9 cellular contexts compared by ENCODE assay signal in genomic region chr6:38508894-38509293, GRCh38.
DNase-seq lines count a peak whose midpoint lies in the region; ATAC-seq and TF ChIP-seq lines count a peak whose summit lies in the region.
"Had no signal": no experiment of that assay in that cellular context is flagged by ENCODE, and none has a peak within 500 bp of the region (broad histone marks: within the 10 kb centered on the region; RNA-seq: fewer than 3 reads in every experiment).

No MANE protein-coding gene starts in this region.

- no peak for TF ChIP-seq CTCF in brain microvascular endothelial cell (IDR thresholded peaks at IDR 0.05; ENCODE audit: low read depth, low read length, missing control alignments)

- H3K4me3 ChIP-seq in brain microvascular endothelial cell (ENCODE audit: low read depth, low read length) (no peak overlapping the region), skeletal muscle cell (ENCODE audit: low read depth, low read length) (no peak overlapping the region)

- DNase-seq in NCI-H345 (lab: John Stamatoyannopoulos, UW) = peak; percentile 12
- no peak for DNase-seq in NCI-H345 treated with DMSO at 0.1 percent for 48 hours (lab: John Stamatoyannopoulos, UW; ENCODE audit: unreplicated experiment)
- peak; percentile 82 for DNase-seq in NCI-H2171 treated with DMSO at 0.1 percent for 48 hours (lab: John Stamatoyannopoulos, UW)
- DNase-seq in brain microvascular endothelial cell = peak; percentile 23
- DNase-seq in skeletal muscle cell (ENCODE audit: low read depth) = peak; percentile 52
- no peak for DNase-seq in stimulated activated CD4-positive, alpha-beta T cell treated with anti-CD3 and anti-CD28 coated beads, Interleukin-2, amount 100 ng/mL, for 48 hours
- no peak for DNase-seq in C1 segment of cervical spinal cord (lab: John Stamatoyannopoulos, UW)
- DNase-seq: midbrain had no signal

- ATAC-seq in HG03095 (IDR thresholded peaks at IDR 0.05; ENCODE audit: unreplicated experiment) = no peak

- H3K27me3 ChIP-seq in brain microvascular endothelial cell (replicated peaks) = no peaks in the 10 kb centered on the region

- in situ Hi-C loops in brain microvascular endothelial cell (cut with HindIII; ENCODE audit: low pct_ligation_motif_present, low sequenced_read_pairs) = no loop called here

- no peak overlapping the region for H3K27ac ChIP-seq in brain microvascular endothelial cell

- no peaks in the 10 kb centered on the region for H3K36me3 ChIP-seq in brain microvascular endothelial cell (replicated peaks)

Comparison
In these comparisons a context has a peak if more than half of its experiments do, and no peak if none do; other contexts are left out.
1. DNase-seq: peak in NCI-H345 (single experiment), NCI-H2171 treated with DMSO at 0.1 percent for 48 hours (single experiment), brain microvascular endothelial cell (single experiment) and skeletal muscle cell (single experiment); none in NCI-H345 treated with DMSO at 0.1 percent for 48 hours (single experiment), stimulated activated CD4-positive, alpha-beta T cell treated with anti-CD3 and anti-CD28 coated beads, Interleukin-2, amount 100 ng/mL, for 48 hours (0 of 2) and C1 segment of cervical spinal cord (0 of 14).